ENCODE assay signal across 3 cellular contexts in genomic region chr17:61826866-61827265, GRCh38. TPM values are rescaled to one million over a fixed set of nuclear protein-coding genes. Genes with fewer than 3 reads are reported as not detected.
DNase-seq lines count a peak whose midpoint lies in the region; ATAC-seq and TF ChIP-seq lines count a peak whose summit lies in the region.
"Not testable (repeated sequence)": the region's sequence is repeated elsewhere in the genome, so short reads cannot be mapped to it uniquely, and the experiment has no call there.

No MANE protein-coding gene starts in this region.

- POLR2A ChIA-PET in HEK293 (lab: Yijun Ruan, JAX), result not testable (repeated sequence)

- not testable (repeated sequence) for H3K4me1 Mint-ChIP-seq in stimulated activated naive B cell treated with anti-CD40 and anti-IgM and Interleukin-4, amounts not matched to agents 10 μg/mL and 1 μg/mL and 100 μg/mL, for 72 hours

- H3K9me3 Mint-ChIP-seq in stimulated activated naive B cell treated with anti-CD40 and anti-IgM and Interleukin-4, amounts not matched to agents 10 μg/mL and 1 μg/mL and 100 μg/mL, for 72 hours, result not testable (repeated sequence)

- H3K27me3 Mint-ChIP-seq in stimulated activated naive B cell treated with anti-CD40 and anti-IgM and Interleukin-4, amounts not matched to agents 10 μg/mL and 1 μg/mL and 100 μg/mL, for 72 hours, result not testable (repeated sequence)

- H3K4me1 ChIP-seq in HEK293 (ENCODE audit: control insufficient read depth, insufficient read depth, low read length), result not testable (repeated sequence)

- ATAC-seq in stimulated activated naive B cell treated with anti-CD40 and anti-IgM and Interleukin-4, amounts not matched to agents 10 μg/mL and 1 μg/mL and 100 μg/mL, for 72 hours (replicated peaks), result not testable (repeated sequence)

- not testable (repeated sequence) for H3K4me3 ChIP-seq in HEK293 (ENCODE audit: low read depth, low read length)

- not testable (repeated sequence) for H3K27ac ChIP-seq in HEK293 (ENCODE audit: extremely low read depth, low read depth, low read length)

- not testable (repeated sequence) for TF ChIP-seq CTCF in HEK293 (tag by site-specific recombination; IDR thresholded peaks at IDR 0.05)
- TF ChIP-seq CTCF in subcutaneous adipose tissue (IDR thresholded peaks at IDR 0.05; ENCODE audit: low read depth), result peak; percentile 42

- CTCF ChIA-PET in HEK293 (lab: Yijun Ruan, JAX), result interaction anchor here (0.7 kb wide), 1 partner anchor 187 kb away, joined by 5 read pairs; no protein-coding TSS in a partner anchor

- not testable (repeated sequence) for H3K36me3 Mint-ChIP-seq in stimulated activated naive B cell treated with anti-CD40 and anti-IgM and Interleukin-4, amounts not matched to agents 10 μg/mL and 1 μg/mL and 100 μg/mL, for 72 hours

- not testable (repeated sequence) for DNase-seq in stimulated activated naive B cell treated with anti-CD40 and anti-IgM and Interleukin-4, amounts not matched to agents 10 μg/mL and 1 μg/mL and 100 μg/mL, for 72 hours

- peak overlapping the region; percentile 33 for H3K27ac Mint-ChIP-seq in stimulated activated naive B cell treated with anti-CD40 and anti-IgM and Interleukin-4, amounts not matched to agents 10 μg/mL and 1 μg/mL and 100 μg/mL, for 72 hours

- H3K9me3 ChIP-seq in HEK293 (ENCODE audit: control insufficient read depth, insufficient read depth, low read depth, low read length), result not testable (repeated sequence)

- not testable (repeated sequence) for H3K4me3 Mint-ChIP-seq in stimulated activated naive B cell treated with anti-CD40 and anti-IgM and Interleukin-4, amounts not matched to agents 10 μg/mL and 1 μg/mL and 100 μg/mL, for 72 hours

- peaks cover 24 to 47% of the 10 kb centered on the region in 2 experiments for H3K36me3 ChIP-seq in HEK293 (ENCODE audit: control insufficient read depth in 2 of 2, insufficient read depth in 1 of 2, low read length in 2 of 2)

TF ChIP-seq in HEK293, 187 proteins besides CTCF, POLR2A, EP300 and RAD21:
- TF ChIP-seq ZNF146 (tag by site-specific recombination; IDR thresholded peaks at IDR 0.05), result peak; percentile 33; the same call in 1 of the 2 replicates

RNA-seq across cellular contexts. Expression of gene BRIP1, which starts 36.5 kb away (rescaled TPM):
- total RNA-seq in subcutaneous adipose tissue, result 1 to 10 TPM in 2 of 4 donors, under 1 TPM in 2; 0.33 to 1.1 (median 0.98) TPM
